5 cellular contexts compared by ENCODE assay signal in genomic region chr2:208509586-208509985, GRCh38.
"Had no signal": no experiment of that assay in that cellular context is flagged by ENCODE, and none has a peak within 500 bp of the region (broad histone marks: within the 10 kb centered on the region; RNA-seq: fewer than 3 reads in every experiment).

No MANE protein-coding gene starts in this region.

- H3K4me3 ChIP-seq: K562 had no signal

- H3K27ac ChIP-seq: HL-60 had no signal

- DNase-seq: IMR-90, KBM-7 had no signal

- ATAC-seq: HepG2, K562 had no signal
